8 cellular contexts compared by ENCODE assay signal in genomic region chr6:54717849-54718455, GRCh38.
A peak's percentile ranks its signal among the peaks of the same experiment; 100 is the strongest.
DNase-seq lines count a peak whose midpoint lies in the region; ATAC-seq and TF ChIP-seq lines count a peak whose summit lies in the region.

No MANE protein-coding gene starts in this region.

- WGBS in esophagus squamous epithelium, 2 donors: 28% methylated on average over 5 of the region's 5 CpGs

- peak; percentile 44 for DNase-seq in COLO668 (lab: John Stamatoyannopoulos, UW; ENCODE audit: unreplicated experiment)
- peak; percentile 52 for DNase-seq in NCI-H460 (ENCODE audit: extremely low read depth, low read depth)
- peak; percentile 17 to 35 for DNase-seq in activated CD4-positive, alpha-beta T cell treated with anti-CD3 and anti-CD28 coated beads, Interleukin-2, amount 50 U/mL, for 24 hours (ENCODE audit: low read depth in 1 of 2, low spot score in 1 of 2)
- DNase-seq in esophagus squamous epithelium (lab: John Stamatoyannopoulos, UW): no peak
- DNase-seq in neural progenitor cell (ENCODE audit: low spot score): peak; percentile 67
- DNase-seq in 8988T: no peak

- no peaks in the 10 kb centered on the region for H3K27me3 Mint-ChIP-seq in neural progenitor cell (ENCODE audit: insufficient read depth, low read depth)

- TF ChIP-seq CTCF in esophagus squamous epithelium (IDR thresholded peaks at IDR 0.05): peak; percentile 27 to 92 (median 82)
- peak; percentile 91 for TF ChIP-seq CTCF in neural progenitor cell (IDR thresholded peaks at IDR 0.05)

- H3F3A ChIP-seq in neural progenitor cell (ENCODE audit: low read depth): peaks cover 4% of the 10 kb centered on the region

- H3K4me1 ChIP-seq in esophagus squamous epithelium (peaks cover 0 to 34% (median 6%) of the 10 kb centered on the region in 3 donors), neural progenitor cell (peaks cover 23% of the 10 kb centered on the region)

- H2AFZ ChIP-seq in neural progenitor cell (replicated peaks): no peak overlapping the region

- H3K9me3 ChIP-seq in esophagus squamous epithelium: no peaks in the 10 kb centered on the region
- no peaks in the 10 kb centered on the region for H3K9me3 ChIP-seq in neural progenitor cell (ENCODE audit: low read depth)

- peak overlapping the region in 3 of 4 donors; percentile 34 to 74 (median 70) for H3K27ac ChIP-seq in esophagus squamous epithelium
- no peak overlapping the region for H3K27ac ChIP-seq in neural progenitor cell

- H3K4me1 Mint-ChIP-seq in neural progenitor cell: peaks cover 26% of the 10 kb centered on the region

- H3K36me3 ChIP-seq in esophagus squamous epithelium (no peaks in the 10 kb centered on the region), neural progenitor cell (no peaks in the 10 kb centered on the region)

- no peaks in the 10 kb centered on the region for H3K36me3 Mint-ChIP-seq in neural progenitor cell

- H3K4me2 ChIP-seq in neural progenitor cell: peak overlapping the region; percentile 25

- intact Hi-C loops in esophagus squamous epithelium (cut with DNase I): no loop called here

- no peak overlapping the region for H3K9ac ChIP-seq in neural progenitor cell

- no peak for TF ChIP-seq POLR2A in esophagus squamous epithelium (IDR thresholded peaks at IDR 0.05)

- H3K27me3 ChIP-seq in esophagus squamous epithelium (no peaks in the 10 kb centered on the region), neural progenitor cell (no peaks in the 10 kb centered on the region)

- no peak overlapping the region for H3K4me3 Mint-ChIP-seq in neural progenitor cell

- no peaks in the 10 kb centered on the region for H3K9me3 Mint-ChIP-seq in neural progenitor cell

- ATAC-seq in GM19025 (IDR thresholded peaks at IDR 0.05; ENCODE audit: low read depth, unreplicated experiment): peak; percentile 61
- ATAC-seq in HG03139 (IDR thresholded peaks at IDR 0.05; ENCODE audit: unreplicated experiment): peak; percentile 82

- H3K27ac Mint-ChIP-seq in neural progenitor cell: no peak overlapping the region

- H3K4me3 ChIP-seq in esophagus squamous epithelium (peak overlapping the region in 2 of 4 donors; percentile 8 to 33), neural progenitor cell (no peak overlapping the region)

- no peaks in the 10 kb centered on the region for H3K79me2 ChIP-seq in neural progenitor cell (ENCODE audit: low read depth)

- no peaks in the 10 kb centered on the region for H4K20me1 ChIP-seq in neural progenitor cell (ENCODE audit: low read depth)

Comparison
In these comparisons a context has a peak if more than half of its experiments do, and no peak if none do; other contexts are left out.
1. DNase-seq: peak in COLO668 (single experiment), NCI-H460 (single experiment), activated CD4-positive, alpha-beta T cell treated with anti-CD3 and anti-CD28 coated beads, Interleukin-2, amount 50 U/mL, for 24 hours (2 of 2) and neural progenitor cell (single experiment); none in esophagus squamous epithelium (single experiment) and 8988T (single experiment).